In the genomic region with DNA sequence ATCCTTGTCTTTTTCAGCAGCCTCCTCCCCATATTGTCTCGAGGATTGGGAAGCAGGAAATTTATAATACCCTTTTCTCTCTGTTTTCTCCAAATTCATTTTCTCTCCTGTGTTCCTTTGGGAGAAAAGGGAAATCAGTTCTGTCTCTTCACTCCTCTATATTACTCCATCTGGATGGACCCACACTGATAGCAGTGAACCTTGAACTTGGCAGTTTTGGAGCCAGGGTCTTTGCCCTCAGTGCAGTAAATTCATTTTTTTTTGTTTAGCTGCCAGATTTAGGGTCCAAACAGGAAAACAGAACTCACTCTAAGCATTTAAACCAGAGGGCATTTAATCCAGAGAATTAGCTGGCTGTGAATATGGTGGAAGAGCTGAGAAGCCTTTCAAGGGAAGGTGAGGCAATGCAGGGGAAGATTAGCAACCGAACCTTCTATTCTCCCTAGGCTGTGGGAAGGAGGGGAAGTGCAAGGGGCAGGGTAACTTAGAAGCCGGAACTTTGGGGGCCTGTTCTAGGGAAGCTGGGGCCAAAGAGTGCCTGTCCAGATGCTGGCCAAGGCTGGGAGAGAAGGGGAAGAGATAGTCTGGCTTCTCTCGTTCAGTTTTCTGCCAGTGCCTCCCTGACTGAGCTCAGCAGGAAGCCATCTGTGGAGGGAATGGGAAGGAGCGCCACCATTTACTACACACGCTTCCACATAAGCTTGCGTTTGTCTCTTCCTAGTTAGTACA, we compare ENCODE assay signal across 10 cellular contexts. TPM values are rescaled to one million over a fixed set of nuclear protein-coding genes. Genes with fewer than 3 reads are reported as not detected.
DNase-seq lines count a peak whose midpoint lies in the region; ATAC-seq and TF ChIP-seq lines count a peak whose summit lies in the region.
"Had no signal": no experiment of that assay in that cellular context is flagged by ENCODE, and none has a peak within 500 bp of the region (broad histone marks: within the 10 kb centered on the region; RNA-seq: fewer than 3 reads in every experiment).

No MANE protein-coding gene starts in this region.

- H3K9me3 ChIP-seq in HUES64 (ENCODE audit: insufficient read depth, low read depth, low read length), result no peaks in the 10 kb centered on the region
- H3K9me3 ChIP-seq in lung (ENCODE audit: control insufficient read depth in 2 of 2, insufficient read depth in 1 of 2, low read length in 1 of 2), result no peaks in the 10 kb centered on the region

- WGBS in HUES64, result 50% methylated on average over 5 of the region's 7 CpGs
- 36 to 58% methylated on average over 7 of the region's 7 CpGs for WGBS in lung, 2 donors

- DNase-seq in CD1c-positive myeloid dendritic cell (ENCODE audit: extremely low spot score), result peak; percentile 66
- no peak for DNase-seq in activated B cell treated with CpG ODN at 0.5 μM for 24 hours
- no peak for DNase-seq in lung (ENCODE audit: low spot score)
- DNase-seq in natural killer cell, result no peak
- no peak for DNase-seq in inferior parietal cortex (ENCODE audit: extremely low spot score)
- no peak for DNase-seq in type B pancreatic cell (ENCODE audit: extremely low spot score, unreplicated experiment)
- DNase-seq: activated CD8-positive, alpha-beta memory T cell treated with anti-CD3 and anti-CD28 coated beads, Interleukin-2, amount 50 U/mL, for 4 hours had no signal

- H3K36me3 ChIP-seq in HUES64 (ENCODE audit: insufficient read depth, low read length) (no peaks in the 10 kb centered on the region), lung (ENCODE audit: control insufficient read depth in 2 of 2, insufficient read depth in 2 of 2, low read length in 2 of 2) (no peaks in the 10 kb centered on the region)

- no peak overlapping the region for H3K9ac ChIP-seq in HUES64 (ENCODE audit: low read depth, low read length)

- CTCF ChIA-PET in activated B cell treated with CpG ODN at 0.5 μM for 24 hours (lab: Charles Lee), result interaction anchor here (1.3 to 1.6 kb wide), 3 partner anchors 15 to 107 kb away, joined by 4 to 9 read pairs (median 5); no protein-coding TSS in a partner anchor

- H3K27ac ChIP-seq in HUES64 (ENCODE audit: low read depth, low read length) (peak overlapping the region; percentile 55; the same call in 1 of the 2 replicates), lung (ENCODE audit: low read depth in 1 of 2, low read length in 1 of 2) (peak overlapping the region in 1 of 2 donors; percentile 4)
- H3K27ac ChIP-seq: hepatocyte had no signal

- POLR2A ChIA-PET in activated B cell treated with CpG ODN at 0.5 μM for 24 hours (lab: Charles Lee), result interaction anchor here (0.6 to 1.1 kb wide), 3 partner anchors 16 to 51 kb away, joined by 3 to 6 read pairs (median 3); no protein-coding TSS in a partner anchor

- H3K4me3 Mint-ChIP-seq in activated B cell treated with CpG ODN at 0.5 μM for 24 hours (no peak overlapping the region), natural killer cell (no peak overlapping the region), type B pancreatic cell (no peak overlapping the region)

- H3K27me3 Mint-ChIP-seq in activated B cell treated with CpG ODN at 0.5 μM for 24 hours (no peaks in the 10 kb centered on the region), natural killer cell (ENCODE audit: low read depth in 2 of 2) (no peaks in the 10 kb centered on the region), type B pancreatic cell (no peaks in the 10 kb centered on the region)

- H3K27ac Mint-ChIP-seq in activated B cell treated with CpG ODN at 0.5 μM for 24 hours (peak overlapping the region; percentile 53), natural killer cell (no peak overlapping the region), type B pancreatic cell (no peak overlapping the region)

- H3K9me3 Mint-ChIP-seq in activated B cell treated with CpG ODN at 0.5 μM for 24 hours (no peaks in the 10 kb centered on the region), natural killer cell (no peaks in the 10 kb centered on the region), type B pancreatic cell (no peaks in the 10 kb centered on the region)

- H3K27me3 ChIP-seq in HUES64 (ENCODE audit: insufficient read depth, low read length), result no peaks in the 10 kb centered on the region
- H3K27me3 ChIP-seq in lung (ENCODE audit: control insufficient read depth, insufficient read depth), result no peaks in the 10 kb centered on the region
- H3K27me3 ChIP-seq: hepatocyte had no signal

- H3K4me3 ChIP-seq in HUES64 (ENCODE audit: low read length), result no peak overlapping the region
- no peak overlapping the region for H3K4me3 ChIP-seq in lung
- H3K4me3 ChIP-seq: hepatocyte had no signal

- H3K36me3 Mint-ChIP-seq in activated B cell treated with CpG ODN at 0.5 μM for 24 hours (ENCODE audit: low read depth), result peaks cover 4% of the 10 kb centered on the region
- no peaks in the 10 kb centered on the region for H3K36me3 Mint-ChIP-seq in natural killer cell
- no peaks in the 10 kb centered on the region for H3K36me3 Mint-ChIP-seq in type B pancreatic cell

- H3K4me1 Mint-ChIP-seq in activated B cell treated with CpG ODN at 0.5 μM for 24 hours (peaks cover 17% of the 10 kb centered on the region), natural killer cell (peaks cover 0 to 4% of the 10 kb centered on the region in 2 donors), type B pancreatic cell (ENCODE audit: unreplicated experiment) (peaks cover 10% of the 10 kb centered on the region)

- intact Hi-C loops in activated B cell treated with CpG ODN at 0.5 μM for 24 hours (cut with micrococcal nuclease), result no loop called here
- intact Hi-C loops in natural killer cell (cut with micrococcal nuclease), result no loop called here

- TF ChIP-seq CTCF in activated B cell treated with CpG ODN at 0.5 μM for 24 hours (IDR thresholded peaks at IDR 0.05), result no peak
- TF ChIP-seq CTCF in lung (IDR thresholded peaks at IDR 0.05; ENCODE audit: control extremely low read depth, extremely low read depth), result no peak
- no peak for TF ChIP-seq CTCF in natural killer cell (IDR thresholded peaks at IDR 0.05)
- TF ChIP-seq CTCF in type B pancreatic cell (conservative IDR thresholded peaks at IDR 0.05), result no peak

- ATAC-seq in activated B cell treated with CpG ODN at 0.5 μM for 24 hours (ENCODE audit: low read depth) (no peak), lung (ENCODE audit: insufficient read depth, low FRiP score) (peak; percentile 8), HG03439 (IDR thresholded peaks at IDR 0.05; ENCODE audit: unreplicated experiment) (no peak), natural killer cell (no peak)

- peaks cover 16% of the 10 kb centered on the region for H3K4me1 ChIP-seq in HUES64 (ENCODE audit: insufficient read depth, low read length)
- peaks cover 0 to 17% of the 10 kb centered on the region in 2 donors for H3K4me1 ChIP-seq in lung (ENCODE audit: control insufficient read depth in 2 of 2, insufficient read depth in 2 of 2, low read length in 2 of 2)

RNA-seq across cellular contexts. Expression of a gene that starts 16.3 kb away (rescaled TPM):
- polyA plus RNA-seq in HUES64 (2013, experiment 1 of 2), result 11.1 TPM
- polyA plus RNA-seq in HUES64 (2013, experiment 2 of 2), result 10.5 TPM
- total RNA-seq in activated B cell treated with CpG ODN at 0.5 μM for 24 hours (4.4 and 4.6 TPM in 2 replicates), lung (10 to 100 TPM; 16.0 to 16.1 TPM), natural killer cell (1 to 10 TPM; 2.1 to 2.7 (median 2.4) TPM), type B pancreatic cell (ENCODE audit: low replicate concordance) (4.2 and 23.3 TPM in 2 replicates)
- polyA plus RNA-seq in lung, result 10 to 100 TPM in 1 of 2 donors, 1 to 10 TPM in 1; 6.2 to 11.1 TPM

RNA-seq across cellular contexts. Expression of a gene that starts 21.0 kb away (rescaled TPM):
- not detected for polyA plus RNA-seq in HUES64 (2013, experiment 1 of 2)
- polyA plus RNA-seq in HUES64 (2013, experiment 2 of 2), result not detected
- 0.78 and 1.2 TPM in 2 replicates for total RNA-seq in activated B cell treated with CpG ODN at 0.5 μM for 24 hours
- total RNA-seq in lung, result 1 to 10 TPM in 1 of 2 donors, not detected in 1; 1.6 TPM
- polyA plus RNA-seq in lung, result 1 to 10 TPM in 1 of 2 donors, under 1 TPM in 1; 0.62 to 1.2 TPM
- not detected for total RNA-seq in natural killer cell
- not detected in 2 replicates for total RNA-seq in type B pancreatic cell (ENCODE audit: low replicate concordance)
- total RNA-seq: hepatocyte had no signal
- polyA plus RNA-seq: hepatocyte had no signal

RNA-seq across cellular contexts. Expression of a gene that starts 26.0 kb away (rescaled TPM):
- 10.1 TPM for polyA plus RNA-seq in HUES64 (2013, experiment 1 of 2)
- 12.2 TPM for polyA plus RNA-seq in HUES64 (2013, experiment 2 of 2)
- 23.8 and 25.4 TPM in 2 replicates for total RNA-seq in activated B cell treated with CpG ODN at 0.5 μM for 24 hours
- 10 to 100 TPM; 13.0 to 33.2 TPM for total RNA-seq in lung
- 10 to 100 TPM; 11.7 to 12.9 TPM for polyA plus RNA-seq in lung
- 10 to 100 TPM; 22.3 to 26.4 (median 23.3) TPM for total RNA-seq in natural killer cell
- 35.0 and 35.7 TPM in 2 replicates for total RNA-seq in type B pancreatic cell (ENCODE audit: low replicate concordance)

RNA-seq across cellular contexts. Expression of a gene that starts 26.0 kb away (rescaled TPM):
- 55.4 TPM for polyA plus RNA-seq in HUES64 (2013, experiment 1 of 2)
- polyA plus RNA-seq in HUES64 (2013, experiment 2 of 2), result 58.4 TPM
- total RNA-seq in activated B cell treated with CpG ODN at 0.5 μM for 24 hours (93.4 and 104 TPM in 2 replicates), lung (10 to 100 TPM; 42.4 to 78.7 TPM), natural killer cell (100 to 1,000 TPM in 2 of 3 donors, 10 to 100 TPM in 1; 76.4 to 118 (median 101) TPM), type B pancreatic cell (ENCODE audit: low replicate concordance) (100 and 103 TPM in 2 replicates)
- polyA plus RNA-seq in lung, result 10 to 100 TPM; 44.2 to 48.2 TPM

RNA-seq across cellular contexts. Expression of a gene that starts 37.0 kb away (rescaled TPM):
- polyA plus RNA-seq in HUES64 (2013, experiment 1 of 2), result not detected
- polyA plus RNA-seq in HUES64 (2013, experiment 2 of 2), result 0.32 TPM
- total RNA-seq in activated B cell treated with CpG ODN at 0.5 μM for 24 hours (1.8 and 4.0 TPM in 2 replicates), lung (10 to 100 TPM; 11.1 to 20.6 TPM), natural killer cell (1 to 10 TPM; 2.0 to 2.4 (median 2.1) TPM), type B pancreatic cell (ENCODE audit: low replicate concordance) (0.71 and 14.2 TPM in 2 replicates)
- 1 to 10 TPM; 5.8 to 6.9 TPM for polyA plus RNA-seq in lung
